ENCODE assay signal across 9 cellular contexts in the genomic region with DNA sequence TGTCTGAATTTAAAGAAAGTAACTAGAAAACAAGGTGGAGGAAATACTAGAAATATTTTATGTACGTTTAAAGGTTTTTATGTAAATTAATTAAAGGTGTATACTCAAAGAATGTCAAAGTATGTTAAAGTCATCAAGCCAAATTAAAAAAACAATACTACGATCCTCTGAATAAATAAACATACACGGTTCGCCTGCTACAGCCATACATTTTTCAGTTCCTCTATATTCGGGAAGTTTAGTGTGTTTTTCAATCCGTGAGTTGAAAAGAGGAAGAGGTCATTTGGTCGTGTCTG. TPM values are rescaled to one million over a fixed set of nuclear protein-coding genes. Genes with fewer than 3 reads are reported as not detected.
DNase-seq lines count a peak whose midpoint lies in the region; ATAC-seq, FAIRE-seq and TF ChIP-seq lines count a peak whose summit lies in the region.
"Had no signal": no experiment of that assay in that cellular context is flagged by ENCODE, and none has a peak within 500 bp of the region (broad histone marks: within the 10 kb centered on the region; RNA-seq: fewer than 3 reads in every experiment).

No MANE protein-coding gene starts in this region.

- SMC1A ChIA-PET in GM12878 (lab: Charles Lee; ENCODE audit: uncharacterized antibody, unreplicated experiment) = interaction anchor here (0.6 to 1.7 kb wide), 6 partner anchors 12 to 233 kb away, joined by 3 to 25 read pairs (median 6); no protein-coding TSS in a partner anchor

- H3K9me3 Mint-ChIP-seq in memory B cell = no peaks in the 10 kb centered on the region

- no peak for DNase-seq in cardiac muscle cell (ENCODE audit: low read depth in 1 of 2, low spot score in 1 of 2)
- DNase-seq in Right ventricle myocardium inferior (ENCODE audit: missing footprints) = no peak
- DNase-seq in GM12878 (ENCODE audit: low read depth, low spot score) = no peak
- no peak for DNase-seq in memory B cell (ENCODE audit: low spot score in 2 of 2)
- no peak for DNase-seq in uterus
- DNase-seq in DMS79 treated with DMSO at 0.1 percent for 48 hours (lab: John Stamatoyannopoulos, UW) = no peak

- CTCF ChIA-PET in GM12878 (lab: Yijun Ruan, JAX) = interaction anchor here (0.7 to 1.7 kb wide), 7 partner anchors 11 to 232 kb away, joined by 3 to 13 read pairs (median 6); no protein-coding TSS in a partner anchor

- no peaks in the 10 kb centered on the region for H3K9me3 ChIP-seq in cardiac muscle cell (ENCODE audit: low read depth)
- H3K9me3 ChIP-seq in GM12878 (replicated peaks; ENCODE audit: control insufficient read depth, insufficient read depth, low read length) = no peaks in the 10 kb centered on the region
- no peaks in the 10 kb centered on the region for H3K9me3 ChIP-seq in uterus

- peaks cover 49% of the 10 kb centered on the region for H3K4me1 Mint-ChIP-seq in memory B cell

- H3K36me3 ChIP-seq in cardiac muscle cell (no peaks in the 10 kb centered on the region), GM12878 (ENCODE audit: control insufficient read depth in 2 of 2, insufficient read depth in 2 of 2, low read length in 1 of 2) (peaks cover 0 to 7% of the 10 kb centered on the region in 2 experiments; a peak in 1 of 4 replicates), uterus (no peaks in the 10 kb centered on the region)

- H3K36me3 Mint-ChIP-seq in memory B cell = peaks cover 26% of the 10 kb centered on the region

- RAD21 ChIA-PET in GM12878 (lab: Charles Lee; ENCODE audit: unreplicated experiment) = interaction anchor here (0.8 to 1.8 kb wide), 13 partner anchors 11 to 309 kb away, joined by 3 to 26 read pairs (median 3); partner anchors contain the start of gene RPS12

- no peak for FAIRE-seq in GM12878 (lab: Jason Lieb, UNC)
- FAIRE-seq: TTC549 had no signal

- POLR2A ChIA-PET in GM12878 (lab: Charles Lee) = interaction anchor here (1.1 to 2.7 kb wide), 4 partner anchors 14 to 303 kb away, joined by 3 to 25 read pairs (median 5); no protein-coding TSS in a partner anchor

- no peaks in the 10 kb centered on the region for H4K20me1 ChIP-seq in GM12878 (ENCODE audit: control insufficient read depth, insufficient read depth)

- peaks cover 58% of the 10 kb centered on the region for H3K79me2 ChIP-seq in GM12878 (ENCODE audit: control insufficient read depth, insufficient read depth, low read length)

- H3K27me3 Mint-ChIP-seq in memory B cell = no peaks in the 10 kb centered on the region

- ATAC-seq in Right ventricle myocardium inferior (no peak), GM12878 (no peak), memory B cell (ENCODE audit: low read depth) (no peak), HG03025 (IDR thresholded peaks at IDR 0.05; ENCODE audit: low FRiP score, unreplicated experiment) (no peak), HG02678 (IDR thresholded peaks at IDR 0.05; ENCODE audit: unreplicated experiment) (no peak)

- peak overlapping the region; percentile 82 for H2AFZ ChIP-seq in GM12878 (ENCODE audit: control insufficient read depth, low read depth, low read length)

- TF ChIP-seq RAD21 in GM12878 (IDR thresholded peaks at IDR 0.05; ENCODE audit: insufficient read depth, low read depth, low read length) = no peak

- intact Hi-C loops in Right ventricle myocardium inferior (cut with DNase I) (loop anchor here (5.0 kb wide), 1 partner anchor 300 kb away; the partner anchor contains the start of gene RPS12), GM12878 (cut with micrococcal nuclease; ENCODE audit: unreplicated experiment) (loop anchor here (2.0 to 10.0 kb wide), 4 partner anchors 13 to 1443 kb away; partner anchors contain the start of genes RPS12 and TBPL1), uterus (cut with DNase I; ENCODE audit: low total_unique reads) (no loop called here)

- H3K9ac ChIP-seq in GM12878 (ENCODE audit: control insufficient read depth, insufficient read depth, low read length) = peak overlapping the region; percentile 51

- peak overlapping the region; percentile 11 for H3K27ac ChIP-seq in cardiac muscle cell
- peak overlapping the region; percentile 63 for H3K27ac ChIP-seq in GM12878 (ENCODE audit: control insufficient read depth, insufficient read depth)
- peak overlapping the region; percentile 75 to 80 for H3K27ac ChIP-seq in uterus

- peak overlapping the region; percentile 67 for H3K4me2 ChIP-seq in GM12878 (ENCODE audit: control insufficient read depth, insufficient read depth)

- in situ Hi-C loops in GM12878 (cut with MboI) = no loop called here

- peak in 1 of 2 experiments; percentile 76; a peak in 2 of 4 replicates for TF ChIP-seq EP300 in GM12878 (IDR thresholded peaks at IDR 0.05; ENCODE audit: borderline replicate concordance in 1 of 2, control insufficient read depth in 1 of 2, low read depth in 2 of 2, low read length in 2 of 2)

- TF ChIP-seq CTCF in cardiac muscle cell (IDR thresholded peaks at IDR 0.05; ENCODE audit: low read depth, low read length) = no peak
- TF ChIP-seq CTCF in GM12878 (IDR thresholded peaks at IDR 0.05 in 2 of 3, conservative IDR thresholded peaks at IDR 0.05 in 1 of 3; ENCODE audit: control insufficient read depth in 2 of 3, extremely low read depth in 1 of 3, insufficient read depth in 1 of 3, low read depth in 3 of 3, low read length in 3 of 3) = no peak
- TF ChIP-seq CTCF in uterus (IDR thresholded peaks at IDR 0.05) = no peak

- peak overlapping the region; percentile 90 for H3K27ac Mint-ChIP-seq in memory B cell

- H3K27me3 ChIP-seq in cardiac muscle cell (no peaks in the 10 kb centered on the region), GM12878 (replicated peaks in 1 of 2; ENCODE audit: control insufficient read depth in 2 of 2, insufficient read depth in 2 of 2, low read length in 1 of 2) (no peaks in the 10 kb centered on the region), uterus (no peaks in the 10 kb centered on the region)

- H3K4me3 Mint-ChIP-seq in memory B cell = peak overlapping the region; percentile 99

- peaks cover 14% of the 10 kb centered on the region for H3K4me1 ChIP-seq in cardiac muscle cell (ENCODE audit: low read depth)
- H3K4me1 ChIP-seq in GM12878 (ENCODE audit: control insufficient read depth, insufficient read depth, low read length) = peaks cover 6% of the 10 kb centered on the region
- no peaks in the 10 kb centered on the region for H3K4me1 ChIP-seq in uterus

- BruUV-seq in GM12878 (replicated peaks; lab: Mats Ljungman, UMichigan) = no TSS peak

- peak overlapping the region; percentile 65 for H3K4me3 ChIP-seq in cardiac muscle cell
- H3K4me3 ChIP-seq in GM12878 = peak overlapping the region; percentile 61
- H3K4me3 ChIP-seq in uterus = peak overlapping the region; percentile 62 to 72

- 1% methylated on average over 7 of the region's 7 CpGs for WGBS in GM12878 (ENCODE audit: insufficient coverage, insufficient replicate concordance, low lambda C conversion rate, missing lambda C conversion rate)

- no peak for TF ChIP-seq POLR2A in GM12878 (IDR thresholded peaks at IDR 0.05; ENCODE audit: low read depth, low read length)
- TF ChIP-seq POLR2A in uterus (IDR thresholded peaks at IDR 0.05) = no peak

RNA-seq across cellular contexts. Expression of gene STX7, which starts 0.6 kb away (rescaled TPM):
- total RNA-seq in cardiac muscle cell (25.3 and 37.2 TPM in 2 replicates), Right ventricle myocardium inferior (53.3 TPM), GM12878 (2014; rRNA removed) (28.8 and 33.4 TPM in 2 replicates), GM12878 (2014; rRNA removed; fragmentation: Illumina TruSeq; extraction: Trizol) (44.2 and 50.1 TPM in 2 replicates), GM12878 (2021) (57.9 and 60.8 TPM in 2 replicates), uterus (10 to 100 TPM; 22.3 to 82.9 (median 67.5) TPM)
- polyA plus RNA-seq in cardiac muscle cell (28.6 and 44.9 TPM in 2 replicates), GM12878 (2011; rRNA removed) (75.5 and 95.5 TPM in 2 replicates), GM12878 (2014; fragmentation: Illumina TruSeq; extraction: Trizol) (66.1 and 70.2 TPM in 2 replicates), GM12878 (2014; fragmentation: Nextera tagmentation; extraction: Ambion mirVana) (10 to 100 TPM; 26.5 to 30.7 TPM), GM12878 (2014; rRNA removed) (38.6 and 40.0 TPM in 2 replicates), GM12878 (2016; fragmentation: Nextera tagmentation; extraction: Ambion mirVana) (10 to 100 TPM; 52.5 to 58.1 TPM)
- 94.1 and 97.1 TPM in 2 replicates for total RNA-seq in GM12878 (2013; cell fraction: nucleolus; rRNA removed)
- polyA plus RNA-seq in GM12878 (2011; ENCODE audit: low read depth) = 17.1 TPM
- polyA plus RNA-seq in GM12878 (2011; cell fraction: cytosol; rRNA removed) = 23.5 and 24.8 TPM in 2 replicates
- 41.1 and 47.0 TPM in 2 replicates for polyA plus RNA-seq in GM12878 (2011; cell fraction: nucleus; rRNA removed)
- polyA plus RNA-seq in GM12878 (2012) = 23.6 and 39.4 TPM in 2 replicates
- 33.6 and 41.0 TPM in 2 replicates for polyA minus RNA-seq in GM12878 (2011; rRNA and poly(A)+ RNA removed)
- 24.6 and 27.8 TPM in 2 replicates for polyA minus RNA-seq in GM12878 (2011; cell fraction: cytosol; rRNA and poly(A)+ RNA removed)
- polyA minus RNA-seq in GM12878 (2011; cell fraction: nucleus; rRNA and poly(A)+ RNA removed) = 60.2 and 102 TPM in 2 replicates

RNA-seq across cellular contexts. Expression of gene TAAR9, which starts 25.8 kb away (rescaled TPM):
- total RNA-seq in cardiac muscle cell (not detected in 2 replicates), Right ventricle myocardium inferior (not detected), GM12878 (2014; rRNA removed) (not detected in 2 replicates), GM12878 (2014; rRNA removed; fragmentation: Illumina TruSeq; extraction: Trizol) (not detected in 2 replicates), GM12878 (2021) (not detected in 2 replicates), uterus (not detected)
- polyA plus RNA-seq in cardiac muscle cell (not detected in 2 replicates), GM12878 (2011; rRNA removed) (not detected in 2 replicates), GM12878 (2014; fragmentation: Illumina TruSeq; extraction: Trizol) (not detected in 2 replicates), GM12878 (2014; fragmentation: Nextera tagmentation; extraction: Ambion mirVana) (not detected), GM12878 (2014; rRNA removed) (not detected in 2 replicates), GM12878 (2016; fragmentation: Nextera tagmentation; extraction: Ambion mirVana) (not detected)
- total RNA-seq in GM12878 (2013; cell fraction: nucleolus; rRNA removed) = not detected in 2 replicates
- polyA plus RNA-seq in GM12878 (2011; ENCODE audit: low read depth) = not detected
- polyA plus RNA-seq in GM12878 (2011; cell fraction: cytosol; rRNA removed) = not detected in 2 replicates
- polyA plus RNA-seq in GM12878 (2011; cell fraction: nucleus; rRNA removed) = not detected in 2 replicates
- polyA plus RNA-seq in GM12878 (2012) = not detected in 2 replicates
- not detected in 2 replicates for polyA minus RNA-seq in GM12878 (2011; rRNA and poly(A)+ RNA removed)
- not detected in 2 replicates for polyA minus RNA-seq in GM12878 (2011; cell fraction: cytosol; rRNA and poly(A)+ RNA removed)
- polyA minus RNA-seq in GM12878 (2011; cell fraction: nucleus; rRNA and poly(A)+ RNA removed) = not detected in 2 replicates

RNA-seq across cellular contexts. Expression of gene TAAR8, which starts 40.2 kb away (rescaled TPM):
- total RNA-seq in cardiac muscle cell (not detected in 2 replicates), Right ventricle myocardium inferior (not detected), GM12878 (2014; rRNA removed) (not detected in 2 replicates), GM12878 (2014; rRNA removed; fragmentation: Illumina TruSeq; extraction: Trizol) (not detected in 2 replicates), GM12878 (2021) (not detected in 2 replicates), uterus (under 1 TPM in 1 of 4 donors, not detected in 3; 0.28 TPM)
- polyA plus RNA-seq in cardiac muscle cell (not detected in 2 replicates), GM12878 (2011; rRNA removed) (not detected in 2 replicates), GM12878 (2014; fragmentation: Illumina TruSeq; extraction: Trizol) (not detected in 2 replicates), GM12878 (2014; fragmentation: Nextera tagmentation; extraction: Ambion mirVana) (not detected), GM12878 (2014; rRNA removed) (not detected in 2 replicates), GM12878 (2016; fragmentation: Nextera tagmentation; extraction: Ambion mirVana) (not detected)
- not detected in 2 replicates for total RNA-seq in GM12878 (2013; cell fraction: nucleolus; rRNA removed)
- not detected for polyA plus RNA-seq in GM12878 (2011; ENCODE audit: low read depth)
- polyA plus RNA-seq in GM12878 (2011; cell fraction: cytosol; rRNA removed) = not detected in 2 replicates
- polyA plus RNA-seq in GM12878 (2011; cell fraction: nucleus; rRNA removed) = not detected in 2 replicates
- polyA plus RNA-seq in GM12878 (2012) = not detected in 2 replicates
- polyA minus RNA-seq in GM12878 (2011; rRNA and poly(A)+ RNA removed) = not detected in 2 replicates
- polyA minus RNA-seq in GM12878 (2011; cell fraction: cytosol; rRNA and poly(A)+ RNA removed) = not detected in 2 replicates
- polyA minus RNA-seq in GM12878 (2011; cell fraction: nucleus; rRNA and poly(A)+ RNA removed) = not detected in 2 replicates

RNA-seq across cellular contexts. Expression of gene TAAR6, which starts 57.8 kb away (rescaled TPM):
- not detected in 2 replicates for total RNA-seq in cardiac muscle cell
- not detected in 2 replicates for polyA plus RNA-seq in cardiac muscle cell
- total RNA-seq in Right ventricle myocardium inferior = not detected
- total RNA-seq in GM12878 (2013; cell fraction: nucleolus; rRNA removed) = not detected in 2 replicates
- total RNA-seq in GM12878 (2014; rRNA removed) = not detected in 2 replicates
- not detected in 2 replicates for total RNA-seq in GM12878 (2014; rRNA removed; fragmentation: Illumina TruSeq; extraction: Trizol)
- total RNA-seq in GM12878 (2021) = not detected in 2 replicates
- not detected for polyA plus RNA-seq in GM12878 (2011; ENCODE audit: low read depth)
- polyA plus RNA-seq in GM12878 (2011; rRNA removed) = not detected in 2 replicates
- not detected in 2 replicates for polyA plus RNA-seq in GM12878 (2011; cell fraction: cytosol; rRNA removed)
- not detected in 2 replicates for polyA plus RNA-seq in GM12878 (2011; cell fraction: nucleus; rRNA removed)
- not detected in 2 replicates for polyA plus RNA-seq in GM12878 (2012)
- polyA plus RNA-seq in GM12878 (2014; fragmentation: Illumina TruSeq; extraction: Trizol) = not detected in 2 replicates
- not detected for polyA plus RNA-seq in GM12878 (2014; fragmentation: Nextera tagmentation; extraction: Ambion mirVana)
- polyA plus RNA-seq in GM12878 (2014; rRNA removed) = not detected in 2 replicates
- not detected for polyA plus RNA-seq in GM12878 (2016; fragmentation: Nextera tagmentation; extraction: Ambion mirVana)
- polyA minus RNA-seq in GM12878 (2011; rRNA and poly(A)+ RNA removed) = not detected in 2 replicates
- polyA minus RNA-seq in GM12878 (2011; cell fraction: cytosol; rRNA and poly(A)+ RNA removed) = not detected in 2 replicates
- polyA minus RNA-seq in GM12878 (2011; cell fraction: nucleus; rRNA and poly(A)+ RNA removed) = not detected in 2 replicates
- total RNA-seq in uterus = not detected

Comparison
In these comparisons a context has a peak if more than half of its experiments do, and no peak if none do; other contexts are left out.
1. H3K27ac ChIP-seq: peak in every context shown above with its lines; median percentile 78 in uterus; 63 in GM12878; 11 in cardiac muscle cell.